Comparison of ENCODE assay signal across 19 cellular contexts in genomic region chr2:9793156-9793917, GRCh38.
"Had no signal": no experiment of that assay in that cellular context is flagged by ENCODE, and none has a peak within 500 bp of the region (broad histone marks: within the 10 kb centered on the region; RNA-seq: fewer than 3 reads in every experiment).

No MANE protein-coding gene starts in this region.

- H3K9me3 Mint-ChIP-seq: stimulated activated naive CD8-positive, alpha-beta T cell treated with anti-CD3 and anti-CD28 coated beads, Interleukin-15, Interleukin-2, amounts not matched to agents 100 ng/mL and 50 ng/mL, for 24 hours had no signal

- FAIRE-seq: astrocyte, bronchial epithelial cell had no signal

- H3K27me3 Mint-ChIP-seq: stimulated activated naive CD8-positive, alpha-beta T cell treated with anti-CD3 and anti-CD28 coated beads, Interleukin-15, Interleukin-2, amounts not matched to agents 100 ng/mL and 50 ng/mL, for 24 hours had no signal

- H3K27ac Mint-ChIP-seq: activated B cell treated with CpG ODN at 0.5 μM for 24 hours; dendritic cell treated with granulocyte-macrophage colony-stimulating factor and Interleukin-4, amounts not matched to agents 40 ng/mL and 50 ng/mL, for 4 days; stimulated activated naive CD8-positive, alpha-beta T cell treated with anti-CD3 and anti-CD28 coated beads, Interleukin-15, Interleukin-2, amounts not matched to agents 100 ng/mL and 50 ng/mL, for 24 hours; T-helper 1 cell treated with Interleukin-12 subunit alpha and Interleukin-12 subunit beta and Interleukin-4 antibody, amounts not matched to agents 30 μg/mL and 1 μg/mL, for 36 hours had no signal

- H3K36me3 ChIP-seq: heart left ventricle, thoracic aorta, upper lobe of right lung had no signal

- H3K9me3 ChIP-seq: mucosa of descending colon, thoracic aorta, upper lobe of right lung had no signal

- H3K27ac ChIP-seq: skin epidermis, thoracic aorta, upper lobe of right lung had no signal

- H3K4me3 ChIP-seq: heart left ventricle, mucosa of descending colon, skin epidermis, thoracic aorta, upper lobe of right lung had no signal

- ATAC-seq: left colon; mucosa of descending colon; naive thymus-derived CD8-positive, alpha-beta T cell had no signal

- H3K4me1 ChIP-seq: upper lobe of right lung had no signal

- DNase-seq: activated B cell treated with CpG ODN at 0.5 μM for 24 hours; activated effector memory CD4-positive, alpha-beta T cell treated with Interleukin-2 at 50 U/mL for 16 hours; effector memory CD4-positive, alpha-beta T cell; foreskin melanocyte; left colon; mammary epithelial cell; mucosa of descending colon; nucleus accumbens; stimulated activated CD4-positive, alpha-beta T cell treated with anti-CD3 and anti-CD28 coated beads, Interleukin-4, amount 100 ng/mL, for 24 hours; upper lobe of right lung had no signal

- H3K4me3 Mint-ChIP-seq: activated B cell treated with CpG ODN at 0.5 μM for 24 hours; dendritic cell treated with granulocyte-macrophage colony-stimulating factor and Interleukin-4, amounts not matched to agents 40 ng/mL and 50 ng/mL, for 4 days; naive thymus-derived CD8-positive, alpha-beta T cell; stimulated activated naive CD8-positive, alpha-beta T cell treated with anti-CD3 and anti-CD28 coated beads, Interleukin-15, Interleukin-2, amounts not matched to agents 100 ng/mL and 50 ng/mL, for 24 hours; T-helper 1 cell treated with Interleukin-12 subunit alpha and Interleukin-12 subunit beta and Interleukin-4 antibody, amounts not matched to agents 30 μg/mL and 1 μg/mL, for 36 hours had no signal
